19 cellular contexts compared by ENCODE assay signal in the genomic region with DNA sequence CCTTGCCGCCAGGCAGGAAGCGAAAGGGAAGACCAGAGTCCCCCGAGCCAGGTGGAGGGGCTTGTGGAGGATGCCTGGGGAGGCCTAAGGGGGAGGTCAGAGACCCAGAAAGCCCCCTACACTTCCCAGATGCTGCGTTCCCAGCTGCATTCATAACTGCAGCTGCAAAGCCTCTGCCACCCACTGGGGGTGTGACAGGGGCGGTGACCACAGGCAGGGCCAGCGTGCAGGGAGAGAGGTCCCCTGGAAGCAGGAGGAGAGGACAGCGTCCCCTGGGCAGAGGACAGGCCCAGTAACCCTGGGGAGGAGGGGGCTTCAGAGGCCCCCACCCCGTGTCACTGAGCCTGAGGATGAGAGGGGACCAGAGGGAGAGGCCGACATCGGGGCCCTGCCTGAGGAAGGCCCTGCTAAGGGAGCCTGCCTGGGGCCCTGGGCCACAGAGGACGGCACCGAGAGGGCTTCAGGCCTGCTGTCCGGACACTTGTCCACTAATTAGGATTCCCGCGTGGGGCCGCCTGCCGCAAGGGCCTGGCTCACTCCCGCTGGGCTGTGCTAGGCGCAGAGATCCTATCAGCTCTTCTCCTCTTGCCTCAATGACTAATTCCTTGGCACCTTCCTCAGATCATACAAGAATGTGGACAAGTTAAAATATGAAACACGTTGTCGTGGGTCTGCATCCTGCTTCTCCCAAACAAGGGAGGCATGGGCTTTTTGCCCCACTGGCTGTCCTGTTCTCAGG. TPM values are rescaled to one million over a fixed set of nuclear protein-coding genes. Genes with fewer than 3 reads are reported as not detected.
DNase-seq lines count a peak whose midpoint lies in the region; ATAC-seq, FAIRE-seq and TF ChIP-seq lines count a peak whose summit lies in the region.
"Had no signal": no experiment of that assay in that cellular context is flagged by ENCODE, and none has a peak within 500 bp of the region (broad histone marks: within the 10 kb centered on the region; RNA-seq: fewer than 3 reads in every experiment).

No MANE protein-coding gene starts in this region.

- WGBS in HUES64: 80% methylated on average over 21 of the region's 21 CpGs

- no peak for ATAC-seq in naive thymus-derived CD4-positive, alpha-beta T cell
- no peak for ATAC-seq in activated naive CD4-positive, alpha-beta T cell treated with anti-CD3 and anti-CD28 coated beads, Interleukin-2, amount 50 U/mL, for 72 hours
- ATAC-seq: body of pancreas had no signal

- peak; percentile 81 for FAIRE-seq in bronchial epithelial cell (lab: Jason Lieb, UNC)

- TF ChIP-seq CTCF in BJ (IDR thresholded peaks at IDR 0.05; ENCODE audit: insufficient read depth, low read depth, low read length) (0 out of 2 replicates have a peak, but pooled peaks have one; percentile 11), bronchial epithelial cell (IDR thresholded peaks at IDR 0.05; ENCODE audit: insufficient read depth, low read length, severe bottlenecking) (peak; percentile 30), neural crest cell (conservative IDR thresholded peaks at IDR 0.05) (peak; percentile 42)

- H3K36me3 ChIP-seq in BJ (ENCODE audit: control insufficient read depth, insufficient read depth, low read length) (no peaks in the 10 kb centered on the region), HUES64 (ENCODE audit: insufficient read depth, low read length) (no peaks in the 10 kb centered on the region), bronchial epithelial cell (ENCODE audit: control insufficient read depth, insufficient read depth, low read length) (no peaks in the 10 kb centered on the region)
- no peaks in the 10 kb centered on the region for H3K36me3 ChIP-seq in naive thymus-derived CD4-positive, alpha-beta T cell (ENCODE audit: control insufficient read depth in 2 of 3, insufficient read depth in 3 of 3, low read length in 3 of 3)

- no peak overlapping the region for H3K27ac ChIP-seq in HUES64 (ENCODE audit: low read depth, low read length)
- no peak overlapping the region for H3K27ac ChIP-seq in naive thymus-derived CD4-positive, alpha-beta T cell (ENCODE audit: low read depth, low read length)
- H3K27ac ChIP-seq: body of pancreas, epithelial cell of prostate had no signal

- 0 out of 2 replicates have a peak overlapping the region, but pooled peaks have one; percentile 0 for H3K9ac ChIP-seq in HUES64 (ENCODE audit: low read depth, low read length)

- H3K4me1 Mint-ChIP-seq in neural crest cell: peaks cover 4% of the 10 kb centered on the region
- H3K4me1 Mint-ChIP-seq in naive thymus-derived CD4-positive, alpha-beta T cell: peaks cover 0 to 8% (median 5%) of the 10 kb centered on the region in 7 donors

- CTCF ChIA-PET in BJ (lab: Yijun Ruan, JAX): interaction anchor here (2.6 kb wide), 1 partner anchor 21 kb away, joined by 9 read pairs; no protein-coding TSS in a partner anchor
- CTCF ChIA-PET in naive thymus-derived CD4-positive, alpha-beta T cell (lab: Charles Lee): interaction anchor here (1.0 to 1.1 kb wide), 2 partner anchors 84 to 250 kb away, joined by 3 to 4 read pairs; no protein-coding TSS in a partner anchor

- H3K4me3 Mint-ChIP-seq in neural crest cell: no peak overlapping the region
- H3K4me3 Mint-ChIP-seq in naive thymus-derived CD4-positive, alpha-beta T cell: peak overlapping the region in 3 of 10 donors; percentile 44 to 68 (median 56)
- H3K4me3 Mint-ChIP-seq: activated CD4-positive, alpha-beta T cell treated with anti-CD3 and anti-CD28 coated beads, Interleukin-2, amount 10 ng/mL, durations not matched to agents 7 days and 5 days; stimulated activated naive CD8-positive, alpha-beta T cell treated with anti-CD3 and anti-CD28 coated beads, Interleukin-15, Interleukin-2, amounts not matched to agents 100 ng/mL and 50 ng/mL, for 24 hours had no signal

- no peaks in the 10 kb centered on the region for H3K36me3 Mint-ChIP-seq in neural crest cell (ENCODE audit: low read depth)
- no peaks in the 10 kb centered on the region for H3K36me3 Mint-ChIP-seq in naive thymus-derived CD4-positive, alpha-beta T cell
- H3K36me3 Mint-ChIP-seq in activated naive CD4-positive, alpha-beta T cell treated with anti-CD3 and anti-CD28 coated beads, Interleukin-2, amount 50 U/mL, for 72 hours: no peaks in the 10 kb centered on the region

- H3K27ac Mint-ChIP-seq in neural crest cell (ENCODE audit: unreplicated experiment): no peak overlapping the region
- no peak overlapping the region for H3K27ac Mint-ChIP-seq in naive thymus-derived CD4-positive, alpha-beta T cell
- no peak overlapping the region for H3K27ac Mint-ChIP-seq in activated naive CD4-positive, alpha-beta T cell treated with anti-CD3 and anti-CD28 coated beads, Interleukin-2, amount 50 U/mL, for 72 hours
- H3K27ac Mint-ChIP-seq: activated CD4-positive, alpha-beta T cell treated with anti-CD3 and anti-CD28 coated beads, Interleukin-2, amount 10 ng/mL, durations not matched to agents 7 days and 5 days had no signal

- H3K27me3 Mint-ChIP-seq in neural crest cell (ENCODE audit: low read depth): peaks cover 14% of the 10 kb centered on the region
- H3K27me3 Mint-ChIP-seq in naive thymus-derived CD4-positive, alpha-beta T cell: peaks cover 0 to 11% (median 3%) of the 10 kb centered on the region in 5 donors
- H3K27me3 Mint-ChIP-seq: stimulated activated naive CD8-positive, alpha-beta T cell treated with anti-CD3 and anti-CD28 coated beads, Interleukin-15, Interleukin-2, amounts not matched to agents 100 ng/mL and 50 ng/mL, for 24 hours had no signal

- no peak for DNase-seq in BJ (ENCODE audit: low read depth)
- peak; percentile 79 for DNase-seq in bronchial epithelial cell (ENCODE audit: low read depth)
- DNase-seq in neural crest cell (ENCODE audit: low read depth, low spot score): no peak
- no peak for DNase-seq in NCI-H146 treated with DMSO at 0.1 percent for 48 hours (lab: John Stamatoyannopoulos, UW; ENCODE audit: unreplicated experiment)
- DNase-seq in naive thymus-derived CD4-positive, alpha-beta T cell: no peak
- DNase-seq in NCI-H1048 (lab: John Stamatoyannopoulos, UW): no peak
- DNase-seq in activated naive CD4-positive, alpha-beta T cell treated with anti-CD3 and anti-CD28 coated beads, Interleukin-2, amount 50 U/mL, for 72 hours (ENCODE audit: low spot score in 2 of 2): no peak
- DNase-seq: activated CD4-positive, alpha-beta T cell treated with anti-CD3 and anti-CD28 coated beads, Interleukin-2, amount 10 ng/mL, durations not matched to agents 7 days and 5 days; body of pancreas; GDM1; Karpas-422; OCI-M1; stimulated activated CD4-positive, alpha-beta T cell treated with anti-CD3 and anti-CD28 coated beads, Interleukin-4, amount 100 ng/mL, for 4 hours had no signal

- POLR2A ChIA-PET in BJ (lab: Charles Lee): no interaction called here
- POLR2A ChIA-PET in naive thymus-derived CD4-positive, alpha-beta T cell (lab: Charles Lee): no interaction called here

- H3K9me3 Mint-ChIP-seq in neural crest cell: no peaks in the 10 kb centered on the region
- H3K9me3 Mint-ChIP-seq in naive thymus-derived CD4-positive, alpha-beta T cell: no peaks in the 10 kb centered on the region
- H3K9me3 Mint-ChIP-seq in activated naive CD4-positive, alpha-beta T cell treated with anti-CD3 and anti-CD28 coated beads, Interleukin-2, amount 50 U/mL, for 72 hours: no peaks in the 10 kb centered on the region
- H3K9me3 Mint-ChIP-seq: activated CD4-positive, alpha-beta T cell treated with anti-CD3 and anti-CD28 coated beads, Interleukin-2, amount 10 ng/mL, durations not matched to agents 7 days and 5 days; stimulated activated naive CD8-positive, alpha-beta T cell treated with anti-CD3 and anti-CD28 coated beads, Interleukin-15, Interleukin-2, amounts not matched to agents 100 ng/mL and 50 ng/mL, for 24 hours had no signal

- no peaks in the 10 kb centered on the region for H3K9me3 ChIP-seq in HUES64 (ENCODE audit: insufficient read depth, low read depth, low read length)
- no peaks in the 10 kb centered on the region for H3K9me3 ChIP-seq in naive thymus-derived CD4-positive, alpha-beta T cell (ENCODE audit: control insufficient read depth in 2 of 3, low read length in 3 of 3)
- H3K9me3 ChIP-seq: body of pancreas had no signal

- H3K4me1 ChIP-seq in HUES64 (ENCODE audit: insufficient read depth, low read length): 0 out of 2 replicates have a peak, but pooled peaks cover 6% of the 10 kb centered on the region
- H3K4me1 ChIP-seq in naive thymus-derived CD4-positive, alpha-beta T cell (ENCODE audit: control insufficient read depth in 2 of 2, insufficient read depth in 2 of 2, low read length in 2 of 2): no peaks in the 10 kb centered on the region
- H3K4me1 ChIP-seq: body of pancreas had no signal

- no peak overlapping the region for H3K4me3 ChIP-seq in BJ (ENCODE audit: low read depth, low read length)
- H3K4me3 ChIP-seq in HUES64 (ENCODE audit: low read length): no peak overlapping the region
- H3K4me3 ChIP-seq in bronchial epithelial cell (ENCODE audit: low read depth, low read length): no peak overlapping the region
- no peak overlapping the region for H3K4me3 ChIP-seq in naive thymus-derived CD4-positive, alpha-beta T cell (ENCODE audit: low read length)
- H3K4me3 ChIP-seq: body of pancreas had no signal

- H3K27me3 ChIP-seq in BJ (ENCODE audit: control insufficient read depth, insufficient read depth, low read length) (peaks cover 21% of the 10 kb centered on the region), HUES64 (ENCODE audit: insufficient read depth, low read length) (peaks cover 1% of the 10 kb centered on the region; the same call in 1 of the 2 replicates), bronchial epithelial cell (ENCODE audit: control insufficient read depth, insufficient read depth, low read length) (peaks cover 2% of the 10 kb centered on the region)
- no peaks in the 10 kb centered on the region for H3K27me3 ChIP-seq in naive thymus-derived CD4-positive, alpha-beta T cell (ENCODE audit: control insufficient read depth in 2 of 2, insufficient read depth in 2 of 2, low read length in 2 of 2)
- H3K27me3 ChIP-seq: body of pancreas had no signal

- intact Hi-C loops in naive thymus-derived CD4-positive, alpha-beta T cell (cut with micrococcal nuclease): no loop called here

RNA-seq across cellular contexts. Expression of a gene that starts 49.1 kb away (rescaled TPM):
- not detected in 2 replicates for polyA plus RNA-seq in BJ (2011; rRNA removed)
- polyA minus RNA-seq in BJ (2011; rRNA and poly(A)+ RNA removed): not detected in 2 replicates
- 0.05 TPM for polyA plus RNA-seq in HUES64 (2013, experiment 1 of 2)
- not detected for polyA plus RNA-seq in HUES64 (2013, experiment 2 of 2)
- not detected in 2 replicates for total RNA-seq in bronchial epithelial cell
- not detected in 2 replicates for total RNA-seq in neural crest cell
- not detected for total RNA-seq in naive thymus-derived CD4-positive, alpha-beta T cell
- not detected for polyA plus RNA-seq in naive thymus-derived CD4-positive, alpha-beta T cell
- total RNA-seq in activated naive CD4-positive, alpha-beta T cell treated with anti-CD3 and anti-CD28 coated beads, Interleukin-2, amount 50 U/mL, for 72 hours: not detected
- total RNA-seq: activated CD4-positive, alpha-beta T cell treated with anti-CD3 and anti-CD28 coated beads, Interleukin-2, amount 10 ng/mL, durations not matched to agents 7 days and 5 days; body of pancreas; mononuclear cell; pulmonary artery endothelial cell; T-helper 1 cell treated with Interleukin-12 subunit alpha and Interleukin-12 subunit beta and Interleukin-4 antibody, amounts not matched to agents 30 ng/mL and 1 ng/mL, for 36 hours had no signal

RNA-seq across cellular contexts. Expression of a gene that starts 50.8 kb away (rescaled TPM):
- not detected in 2 replicates for polyA plus RNA-seq in BJ (2011; rRNA removed)
- not detected in 2 replicates for polyA minus RNA-seq in BJ (2011; rRNA and poly(A)+ RNA removed)
- 0.65 TPM for polyA plus RNA-seq in HUES64 (2013, experiment 1 of 2)
- 0.76 TPM for polyA plus RNA-seq in HUES64 (2013, experiment 2 of 2)
- under 0.01 and 0.13 TPM in 2 replicates for total RNA-seq in bronchial epithelial cell
- total RNA-seq in neural crest cell: 1.5 and 2.1 TPM in 2 replicates
- 1 to 10 TPM in 1 of 5 experiments, under 1 TPM in 2, not detected in 2; 0.15 to 2.4 (median 0.45) TPM for total RNA-seq in naive thymus-derived CD4-positive, alpha-beta T cell
- polyA plus RNA-seq in naive thymus-derived CD4-positive, alpha-beta T cell: under 1 TPM; 0.03 to 0.15 TPM
- total RNA-seq in activated naive CD4-positive, alpha-beta T cell treated with anti-CD3 and anti-CD28 coated beads, Interleukin-2, amount 50 U/mL, for 72 hours: under 1 TPM; 0.30 to 0.39 TPM
- total RNA-seq: mononuclear cell had no signal

RNA-seq across cellular contexts. Expression of a gene that starts 53.3 kb away (rescaled TPM):
- 17.2 and 27.6 TPM in 2 replicates for polyA plus RNA-seq in BJ (2011; rRNA removed)
- 8.4 and 13.1 TPM in 2 replicates for polyA minus RNA-seq in BJ (2011; rRNA and poly(A)+ RNA removed)
- 18.2 TPM for polyA plus RNA-seq in HUES64 (2013, experiment 1 of 2)
- 18.1 TPM for polyA plus RNA-seq in HUES64 (2013, experiment 2 of 2)
- 21.3 and 22.1 TPM in 2 replicates for total RNA-seq in bronchial epithelial cell
- 26.0 and 28.9 TPM in 2 replicates for total RNA-seq in neural crest cell
- total RNA-seq in naive thymus-derived CD4-positive, alpha-beta T cell: 10 to 100 TPM; 28.1 to 42.0 (median 36.3) TPM
- 10 to 100 TPM; 25.5 to 37.4 TPM for polyA plus RNA-seq in naive thymus-derived CD4-positive, alpha-beta T cell
- total RNA-seq in activated naive CD4-positive, alpha-beta T cell treated with anti-CD3 and anti-CD28 coated beads, Interleukin-2, amount 50 U/mL, for 72 hours: 10 to 100 TPM; 26.5 to 38.6 TPM
